In the genomic region with DNA sequence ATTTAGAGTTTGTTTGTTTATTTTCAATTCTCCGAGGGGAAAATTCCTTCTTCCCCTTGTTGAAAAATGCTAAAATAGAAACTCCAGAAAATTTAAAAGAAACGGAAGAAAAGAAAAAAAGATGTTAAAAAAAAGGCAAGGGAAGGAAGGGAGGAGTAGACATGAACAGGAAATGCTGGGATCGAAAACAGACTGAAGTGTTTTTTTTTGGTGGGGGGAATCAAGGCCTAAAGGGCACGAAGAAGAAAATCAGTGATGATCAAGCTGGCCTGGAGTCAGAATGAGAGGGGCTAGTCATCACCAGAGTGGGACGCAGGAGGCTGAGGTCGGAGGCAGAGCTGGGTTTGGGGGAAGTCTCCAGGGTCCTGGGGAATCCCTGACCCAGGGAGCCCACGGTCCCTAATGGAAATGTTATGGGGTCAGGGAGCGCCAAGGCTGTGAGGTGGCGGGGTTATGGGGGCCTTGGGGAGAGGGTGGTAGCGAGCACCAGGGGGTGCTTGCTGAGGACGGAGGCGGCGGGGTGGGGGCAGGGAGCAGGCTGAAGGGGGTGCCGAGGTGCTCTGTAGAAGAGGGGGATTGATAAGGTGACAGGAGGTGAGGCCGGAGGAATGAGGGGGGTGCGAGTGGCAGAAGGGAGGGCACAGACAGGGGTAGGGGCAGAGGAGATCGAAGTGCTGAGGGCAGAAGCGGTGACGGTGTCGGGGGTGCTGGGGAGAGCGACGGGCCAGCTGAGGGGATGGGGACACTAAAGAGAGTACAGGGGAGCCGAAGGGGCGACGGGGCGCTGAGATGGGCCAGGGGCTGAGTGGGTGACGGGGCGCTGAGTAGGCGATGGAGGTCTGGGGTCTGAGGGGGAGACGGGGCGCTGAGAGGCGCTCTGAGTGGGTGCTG, we compare ENCODE assay signal across 1 cellular context.
TF ChIP-seq lines count a peak whose summit lies in the region.

No MANE protein-coding gene starts in this region.

TF ChIP-seq in HepG2, 621 proteins besides CTCF, POLR2A, EP300 and RAD21 (continued from another document and continues in another):
- TF ChIP-seq, protein P1, sequence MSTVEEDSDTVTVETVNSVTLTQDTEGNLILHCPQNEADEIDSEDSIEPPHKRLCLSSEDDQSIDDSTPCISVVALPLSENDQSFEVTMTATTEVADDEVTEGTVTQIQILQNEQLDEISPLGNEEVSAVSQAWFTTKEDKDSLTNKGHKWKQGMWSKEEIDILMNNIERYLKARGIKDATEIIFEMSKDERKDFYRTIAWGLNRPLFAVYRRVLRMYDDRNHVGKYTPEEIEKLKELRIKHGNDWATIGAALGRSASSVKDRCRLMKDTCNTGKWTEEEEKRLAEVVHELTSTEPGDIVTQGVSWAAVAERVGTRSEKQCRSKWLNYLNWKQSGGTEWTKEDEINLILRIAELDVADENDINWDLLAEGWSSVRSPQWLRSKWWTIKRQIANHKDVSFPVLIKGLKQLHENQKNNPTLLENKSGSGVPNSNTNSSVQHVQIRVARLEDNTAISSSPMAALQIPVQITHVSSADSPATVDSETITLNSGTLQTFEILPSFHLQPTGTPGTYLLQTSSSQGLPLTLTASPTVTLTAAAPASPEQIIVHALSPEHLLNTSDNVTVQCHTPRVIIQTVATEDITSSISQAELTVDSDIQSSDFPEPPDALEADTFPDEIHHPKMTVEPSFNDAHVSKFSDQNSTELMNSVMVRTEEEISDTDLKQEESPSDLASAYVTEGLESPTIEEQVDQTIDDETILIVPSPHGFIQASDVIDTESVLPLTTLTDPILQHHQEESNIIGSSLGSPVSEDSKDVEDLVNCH (CRISPR knock-in tag; IDR thresholded peaks at IDR 0.05): no peak
- TF ChIP-seq ZNF510 (CRISPR knock-in tag; IDR thresholded peaks at IDR 0.05; ENCODE audit: low read depth) (peak; percentile 31; the same call in 1 of the 2 replicates), ZNF616 (CRISPR knock-in tag; IDR thresholded peaks at IDR 0.05; ENCODE audit: low read depth) (no peak; the same call in 1 of the 2 replicates), ZFP90 (CRISPR knock-in tag; IDR thresholded peaks at IDR 0.05; ENCODE audit: borderline replicate concordance) (0 out of 2 replicates have a peak, but pooled peaks have one; percentile 29), JUNB (CRISPR knock-in tag; IDR thresholded peaks at IDR 0.05; ENCODE audit: borderline replicate concordance) (no peak), TARDBP (CRISPR knock-in tag; IDR thresholded peaks at IDR 0.05) (0 out of 2 replicates have a peak, but pooled peaks have one; percentile 17), MIXL1 (CRISPR knock-in tag; IDR thresholded peaks at IDR 0.05) (no peak), SMAD1 (CRISPR knock-in tag; IDR thresholded peaks at IDR 0.05; ENCODE audit: borderline replicate concordance, low read depth) (0 out of 2 replicates have a peak, but pooled peaks have one; percentile 14), ZC3H4 (CRISPR knock-in tag; IDR thresholded peaks at IDR 0.05; ENCODE audit: borderline replicate concordance) (no peak), HNRNPUL1 (IDR thresholded peaks at IDR 0.05; ENCODE audit: low read depth, low read length) (no peak), SNRNP70 (IDR thresholded peaks at IDR 0.05; ENCODE audit: low read depth, low read length) (no peak), HOXA5 (CRISPR knock-in tag; IDR thresholded peaks at IDR 0.05) (0 out of 2 replicates have a peak, but pooled peaks have one; percentile 1), ZNF253 (CRISPR knock-in tag; IDR thresholded peaks at IDR 0.05; ENCODE audit: borderline replicate concordance) (0 out of 2 replicates have a peak, but pooled peaks have one; percentile 4), CBFB (CRISPR knock-in tag; IDR thresholded peaks at IDR 0.05) (no peak), TFDP1 (CRISPR knock-in tag; IDR thresholded peaks at IDR 0.05; ENCODE audit: borderline replicate concordance) (0 out of 2 replicates have a peak, but pooled peaks have one; percentile 7), ZNF891 (CRISPR knock-in tag; IDR thresholded peaks at IDR 0.05) (0 out of 2 replicates have a peak, but pooled peaks have one; percentile 52), ZNF446 (CRISPR knock-in tag; IDR thresholded peaks at IDR 0.05) (0 out of 2 replicates have a peak, but pooled peaks have one; percentile 7), THAP11 (CRISPR knock-in tag; IDR thresholded peaks at IDR 0.05) (no peak), ZNF225 (CRISPR knock-in tag; IDR thresholded peaks at IDR 0.05) (peak; percentile 70), ISX (CRISPR knock-in tag; conservative IDR thresholded peaks at IDR 0.05) (no peak), ZNF816 (CRISPR knock-in tag; IDR thresholded peaks at IDR 0.05; ENCODE audit: borderline replicate concordance) (no peak), NFAT5 (CRISPR knock-in tag; IDR thresholded peaks at IDR 0.05) (no peak), KMT2B (CRISPR knock-in tag; IDR thresholded peaks at IDR 0.05) (no peak), KAT7 (CRISPR knock-in tag; IDR thresholded peaks at IDR 0.05; ENCODE audit: borderline replicate concordance) (peak; percentile 19; the same call in 1 of the 2 replicates), NFIC (IDR thresholded peaks at IDR 0.05; ENCODE audit: low read length) (no peak), TAF15 (IDR thresholded peaks at IDR 0.05; ENCODE audit: low read depth, low read length, poor library complexity, severe bottlenecking) (peak; percentile 49), PCBP1 (IDR thresholded peaks at IDR 0.05; ENCODE audit: borderline replicate concordance, low read depth, low read length) (peak; percentile 36; the same call in 1 of the 2 replicates), ONECUT2 (CRISPR knock-in tag; IDR thresholded peaks at IDR 0.05) (no peak), ATM (IDR thresholded peaks at IDR 0.05; ENCODE audit: borderline replicate concordance) (no peak)
- TF ChIP-seq, protein P2, sequence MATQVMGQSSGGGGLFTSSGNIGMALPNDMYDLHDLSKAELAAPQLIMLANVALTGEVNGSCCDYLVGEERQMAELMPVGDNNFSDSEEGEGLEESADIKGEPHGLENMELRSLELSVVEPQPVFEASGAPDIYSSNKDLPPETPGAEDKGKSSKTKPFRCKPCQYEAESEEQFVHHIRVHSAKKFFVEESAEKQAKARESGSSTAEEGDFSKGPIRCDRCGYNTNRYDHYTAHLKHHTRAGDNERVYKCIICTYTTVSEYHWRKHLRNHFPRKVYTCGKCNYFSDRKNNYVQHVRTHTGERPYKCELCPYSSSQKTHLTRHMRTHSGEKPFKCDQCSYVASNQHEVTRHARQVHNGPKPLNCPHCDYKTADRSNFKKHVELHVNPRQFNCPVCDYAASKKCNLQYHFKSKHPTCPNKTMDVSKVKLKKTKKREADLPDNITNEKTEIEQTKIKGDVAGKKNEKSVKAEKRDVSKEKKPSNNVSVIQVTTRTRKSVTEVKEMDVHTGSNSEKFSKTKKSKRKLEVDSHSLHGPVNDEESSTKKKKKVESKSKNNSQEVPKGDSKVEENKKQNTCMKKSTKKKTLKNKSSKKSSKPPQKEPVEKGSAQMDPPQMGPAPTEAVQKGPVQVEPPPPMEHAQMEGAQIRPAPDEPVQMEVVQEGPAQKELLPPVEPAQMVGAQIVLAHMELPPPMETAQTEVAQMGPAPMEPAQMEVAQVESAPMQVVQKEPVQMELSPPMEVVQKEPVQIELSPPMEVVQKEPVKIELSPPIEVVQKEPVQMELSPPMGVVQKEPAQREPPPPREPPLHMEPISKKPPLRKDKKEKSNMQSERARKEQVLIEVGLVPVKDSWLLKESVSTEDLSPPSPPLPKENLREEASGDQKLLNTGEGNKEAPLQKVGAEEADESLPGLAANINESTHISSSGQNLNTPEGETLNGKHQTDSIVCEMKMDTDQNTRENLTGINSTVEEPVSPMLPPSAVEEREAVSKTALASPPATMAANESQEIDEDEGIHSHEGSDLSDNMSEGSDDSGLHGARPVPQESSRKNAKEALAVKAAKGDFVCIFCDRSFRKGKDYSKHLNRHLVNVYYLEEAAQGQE (IDR thresholded peaks at IDR 0.05; ENCODE audit: borderline replicate concordance in 1 of 2, low read depth in 1 of 2, low read length in 2 of 2): 0 out of 4 replicates have a peak, but pooled peaks of 1 of the 2 experiments have one; percentile 25
- TF ChIP-seq, protein P3, sequence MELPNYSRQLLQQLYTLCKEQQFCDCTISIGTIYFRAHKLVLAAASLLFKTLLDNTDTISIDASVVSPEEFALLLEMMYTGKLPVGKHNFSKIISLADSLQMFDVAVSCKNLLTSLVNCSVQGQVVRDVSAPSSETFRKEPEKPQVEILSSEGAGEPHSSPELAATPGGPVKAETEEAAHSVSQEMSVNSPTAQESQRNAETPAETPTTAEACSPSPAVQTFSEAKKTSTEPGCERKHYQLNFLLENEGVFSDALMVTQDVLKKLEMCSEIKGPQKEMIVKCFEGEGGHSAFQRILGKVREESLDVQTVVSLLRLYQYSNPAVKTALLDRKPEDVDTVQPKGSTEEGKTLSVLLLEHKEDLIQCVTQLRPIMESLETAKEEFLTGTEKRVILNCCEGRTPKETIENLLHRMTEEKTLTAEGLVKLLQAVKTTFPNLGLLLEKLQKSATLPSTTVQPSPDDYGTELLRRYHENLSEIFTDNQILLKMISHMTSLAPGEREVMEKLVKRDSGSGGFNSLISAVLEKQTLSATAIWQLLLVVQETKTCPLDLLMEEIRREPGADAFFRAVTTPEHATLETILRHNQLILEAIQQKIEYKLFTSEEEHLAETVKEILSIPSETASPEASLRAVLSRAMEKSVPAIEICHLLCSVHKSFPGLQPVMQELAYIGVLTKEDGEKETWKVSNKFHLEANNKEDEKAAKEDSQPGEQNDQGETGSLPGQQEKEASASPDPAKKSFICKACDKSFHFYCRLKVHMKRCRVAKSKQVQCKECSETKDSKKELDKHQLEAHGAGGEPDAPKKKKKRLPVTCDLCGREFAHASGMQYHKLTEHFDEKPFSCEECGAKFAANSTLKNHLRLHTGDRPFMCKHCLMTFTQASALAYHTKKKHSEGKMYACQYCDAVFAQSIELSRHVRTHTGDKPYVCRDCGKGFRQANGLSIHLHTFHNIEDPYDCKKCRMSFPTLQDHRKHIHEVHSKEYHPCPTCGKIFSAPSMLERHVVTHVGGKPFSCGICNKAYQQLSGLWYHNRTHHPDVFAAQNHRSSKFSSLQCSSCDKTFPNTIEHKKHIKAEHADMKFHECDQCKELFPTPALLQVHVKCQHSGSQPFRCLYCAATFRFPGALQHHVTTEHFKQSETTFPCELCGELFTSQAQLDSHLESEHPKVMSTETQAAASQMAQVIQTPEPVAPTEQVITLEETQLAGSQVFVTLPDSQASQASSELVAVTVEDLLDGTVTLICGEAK (IDR thresholded peaks at IDR 0.05): no peak
- TF ChIP-seq, protein P3 (CRISPR knock-in tag; IDR thresholded peaks at IDR 0.05): no peak
